Comparison of ENCODE assay signal across 1 cellular context in genomic region chr3:61251174-61251972, GRCh38.
TF ChIP-seq lines count a peak whose summit lies in the region.

Gene FHIT, minus strand, starts transcription at chr3:61251452.

TF ChIP-seq in HepG2, 621 proteins besides CTCF, POLR2A, EP300 and RAD21 (continued from another document and continues in another):
- TF ChIP-seq TFAP4 (IDR thresholded peaks at IDR 0.05; ENCODE audit: borderline replicate concordance, low read depth) (peak; percentile 43; the same call in 1 of the 2 replicates), EHMT2 (IDR thresholded peaks at IDR 0.05; ENCODE audit: borderline replicate concordance, low read depth, low read length) (no peak), HNRNPUL1 (IDR thresholded peaks at IDR 0.05; ENCODE audit: low read depth, low read length) (no peak), XRCC5 (optimal IDR thresholded peaks at IDR 0.05; ENCODE audit: low read length) (peak; percentile 80), HNRNPH1 (optimal IDR thresholded peaks at IDR 0.05; ENCODE audit: low read depth, low read length) (no peak), ZBTB7B (CRISPR knock-in tag; IDR thresholded peaks at IDR 0.05) (peak; percentile 35; the same call in 1 of the 2 replicates), TMF1 (CRISPR knock-in tag; IDR thresholded peaks at IDR 0.05; ENCODE audit: low read depth) (no peak), SP1 (IDR thresholded peaks at IDR 0.05) (no peak), SP1 (CRISPR knock-in tag; IDR thresholded peaks at IDR 0.05) (peak; percentile 91), MEIS1 (CRISPR knock-in tag; IDR thresholded peaks at IDR 0.05; ENCODE audit: borderline replicate concordance) (peak; percentile 82; the same call in 1 of the 2 replicates), ZNF691 (CRISPR knock-in tag; IDR thresholded peaks at IDR 0.05; ENCODE audit: borderline replicate concordance, low read depth) (peak; percentile 31; the same call in 1 of the 2 replicates), KDM2A (CRISPR knock-in tag; IDR thresholded peaks at IDR 0.05; ENCODE audit: borderline replicate concordance, low read depth) (peak; percentile 85), ADNP (CRISPR knock-in tag; IDR thresholded peaks at IDR 0.05) (no peak), POGZ (CRISPR knock-in tag; IDR thresholded peaks at IDR 0.05) (peak; percentile 47; the same call in 1 of the 2 replicates), ZNF280B (CRISPR knock-in tag; IDR thresholded peaks at IDR 0.05; ENCODE audit: borderline replicate concordance) (peak; percentile 92), SOX13 (IDR thresholded peaks at IDR 0.05) (no peak), SOX13 (CRISPR knock-in tag; conservative IDR thresholded peaks at IDR 0.05 in 1 of 2, IDR thresholded peaks at IDR 0.05 in 1 of 2) (no peak), CBFB (CRISPR knock-in tag; IDR thresholded peaks at IDR 0.05) (peak; percentile 41; the same call in 1 of the 2 replicates), GMEB1 (CRISPR knock-in tag; IDR thresholded peaks at IDR 0.05; ENCODE audit: borderline replicate concordance) (peak; percentile 66; the same call in 1 of the 2 replicates), RBFOX2 (IDR thresholded peaks at IDR 0.05; ENCODE audit: low read depth, low read length) (peak; percentile 79), ZHX2 (IDR thresholded peaks at IDR 0.05; ENCODE audit: low read depth) (peak; percentile 80), ZHX2 (CRISPR knock-in tag; IDR thresholded peaks at IDR 0.05; ENCODE audit: borderline replicate concordance) (no peak), ARID4A (CRISPR knock-in tag; IDR thresholded peaks at IDR 0.05; ENCODE audit: borderline replicate concordance) (peak; percentile 72; the same call in 1 of the 2 replicates), NRL (CRISPR knock-in tag; IDR thresholded peaks at IDR 0.05; ENCODE audit: borderline replicate concordance) (peak; percentile 92), CBX1 (IDR thresholded peaks at IDR 0.05; ENCODE audit: low read depth) (no peak), AKAP8 (CRISPR knock-in tag; IDR thresholded peaks at IDR 0.05) (no peak), KAT8 (CRISPR knock-in tag; IDR thresholded peaks at IDR 0.05) (peak; percentile 72; the same call in 1 of the 2 replicates), ZSCAN12 (CRISPR knock-in tag; IDR thresholded peaks at IDR 0.05) (no peak), HDAC1 (CRISPR knock-in tag; IDR thresholded peaks at IDR 0.05) (peak; percentile 55), ZNF567 (CRISPR knock-in tag; IDR thresholded peaks at IDR 0.05; ENCODE audit: borderline replicate concordance) (no peak), KLF12 (CRISPR knock-in tag; IDR thresholded peaks at IDR 0.05; ENCODE audit: borderline replicate concordance) (0 out of 2 replicates have a peak, but pooled peaks have one; percentile 34), YEATS2 (CRISPR knock-in tag; IDR thresholded peaks at IDR 0.05; ENCODE audit: borderline replicate concordance) (peak; percentile 62; the same call in 1 of the 2 replicates), ARID5B (CRISPR knock-in tag; IDR thresholded peaks at IDR 0.05) (peak; percentile 56; the same call in 1 of the 2 replicates), ZNF550 (CRISPR knock-in tag; IDR thresholded peaks at IDR 0.05; ENCODE audit: borderline replicate concordance) (no peak), NR2C2 (CRISPR knock-in tag; IDR thresholded peaks at IDR 0.05; ENCODE audit: borderline replicate concordance) (peak; percentile 91), ZFAT (CRISPR knock-in tag; conservative IDR thresholded peaks at IDR 0.05) (no peak), AHR (CRISPR knock-in tag; IDR thresholded peaks at IDR 0.05) (0 out of 2 replicates have a peak, but pooled peaks have one; percentile 54), ZZZ3 (CRISPR knock-in tag; IDR thresholded peaks at IDR 0.05; ENCODE audit: borderline replicate concordance) (no peak), GFI1 (CRISPR knock-in tag; IDR thresholded peaks at IDR 0.05; ENCODE audit: borderline replicate concordance) (no peak), HMGXB4 (CRISPR knock-in tag; IDR thresholded peaks at IDR 0.05; ENCODE audit: borderline replicate concordance in 1 of 2, low read depth in 1 of 2) (peak in 1 of 2 experiments; percentile 86; a peak in 3 of 4 replicates)
